8 cellular contexts compared by ENCODE assay signal in genomic region chr15:44545934-44546802, GRCh38. TPM values are rescaled to one million over a fixed set of nuclear protein-coding genes. Genes with fewer than 3 reads are reported as not detected.
DNase-seq lines count a peak whose midpoint lies in the region; ATAC-seq and TF ChIP-seq lines count a peak whose summit lies in the region.

No MANE protein-coding gene starts in this region.

- peak; percentile 83 for ATAC-seq in HG02759 (IDR thresholded peaks at IDR 0.05; ENCODE audit: unreplicated experiment)
- peak; percentile 65 for ATAC-seq in SK-N-SH treated with all-trans-retinoic acid at 6 μM for 48 hours
- no peak for ATAC-seq in GM21737 (IDR thresholded peaks at IDR 0.05; ENCODE audit: unreplicated experiment)

- peak; percentile 56 for TF ChIP-seq CTCF in epithelial cell of proximal tubule (conservative IDR thresholded peaks at IDR 0.05; ENCODE audit: low read depth, low read length)

- H3K4me3 ChIP-seq in epithelial cell of proximal tubule (ENCODE audit: low read depth, low read length) = no peak overlapping the region

- peak; percentile 15 to 31 for DNase-seq in activated CD4-positive, alpha-beta T cell treated with anti-CD3 and anti-CD28 coated beads for 24 hours (ENCODE audit: low read depth in 2 of 2)
- no peak for DNase-seq in activated CD4-positive, alpha-beta T cell treated with anti-CD3 and anti-CD28 coated beads, Interleukin-2, amount 50 U/mL, for 1 hour
- DNase-seq in epithelial cell of proximal tubule (ENCODE audit: low read depth) (no peak), NCI-H2171 treated with DMSO at 0.1 percent for 48 hours (lab: John Stamatoyannopoulos, UW) (no peak)
- DNase-seq in stimulated activated CD4-positive, alpha-beta T cell treated with anti-CD3 and anti-CD28 coated beads, Interleukin-2, amount 100 ng/mL, for 24 hours = peak; percentile 48 to 54

TF ChIP-seq in SK-N-SH treated with all-trans-retinoic acid at 6 μM for 48 hours, 23 proteins besides CTCF, POLR2A, EP300 and RAD21:
- TF ChIP-seq TSHZ2 (CRISPR knock-in tag; IDR thresholded peaks at IDR 0.05) (peak; percentile 86), TCF4 (CRISPR knock-in tag; IDR thresholded peaks at IDR 0.05; ENCODE audit: borderline replicate concordance) (peak; percentile 88), ISL1 (CRISPR knock-in tag; IDR thresholded peaks at IDR 0.05) (peak; percentile 92), ZFP3 (CRISPR knock-in tag; IDR thresholded peaks at IDR 0.05) (no peak), ZC3H10 (CRISPR knock-in tag; IDR thresholded peaks at IDR 0.05) (peak; percentile 14; the same call in 1 of the 2 replicates), ZNF70 (CRISPR knock-in tag; IDR thresholded peaks at IDR 0.05) (0 out of 2 replicates have a peak, but pooled peaks have one; percentile 32), ZNF8 (CRISPR knock-in tag; IDR thresholded peaks at IDR 0.05) (no peak)

RNA-seq across cellular contexts. Expression of gene EIF3J, which starts 9.2 kb away (rescaled TPM):
- total RNA-seq in epithelial cell of proximal tubule = 50.4 and 52.3 TPM in 2 replicates

Comparison
In these comparisons a context has a peak if more than half of its experiments do, and no peak if none do; other contexts are left out.
1. DNase-seq: peak in activated CD4-positive, alpha-beta T cell treated with anti-CD3 and anti-CD28 coated beads for 24 hours (2 of 2) and stimulated activated CD4-positive, alpha-beta T cell treated with anti-CD3 and anti-CD28 coated beads, Interleukin-2, amount 100 ng/mL, for 24 hours (2 of 2); none in activated CD4-positive, alpha-beta T cell treated with anti-CD3 and anti-CD28 coated beads, Interleukin-2, amount 50 U/mL, for 1 hour (single experiment), epithelial cell of proximal tubule (single experiment) and NCI-H2171 treated with DMSO at 0.1 percent for 48 hours (single experiment).